Comparison of ENCODE assay signal across 8 cellular contexts in genomic region chr15:66803182-66803729, GRCh38.
A peak's percentile ranks its signal among the peaks of the same experiment; 100 is the strongest.
DNase-seq lines count a peak whose midpoint lies in the region; ATAC-seq and TF ChIP-seq lines count a peak whose summit lies in the region.

No MANE protein-coding gene starts in this region.

- H4K8ac ChIP-seq in H9 (replicated peaks; ENCODE audit: insufficient read length, low read depth, low read length), result no peak overlapping the region

- H4K91ac ChIP-seq in H9 (ENCODE audit: insufficient read length, low read depth, low read length), result no peak overlapping the region

- H3K9ac ChIP-seq in H9 (ENCODE audit: extremely low read depth, insufficient read length, low read length), result no peak overlapping the region

- H3K4me1 Mint-ChIP-seq in H9, result peaks cover 25 to 28% of the 10 kb centered on the region in 2 experiments
- H3K4me1 Mint-ChIP-seq in activated CD8-positive, alpha-beta T cell treated with anti-CD3 and anti-CD28 coated beads for 36 hours (ENCODE audit: low read depth), result no peaks in the 10 kb centered on the region

- no peak overlapping the region for H2BK5ac ChIP-seq in H9 (ENCODE audit: insufficient read length, low read length)

- H3K56ac ChIP-seq in H9 (ENCODE audit: insufficient read length, low read depth, low read length), result no peak overlapping the region

- peak overlapping the region; percentile 89 for H3K18ac ChIP-seq in H9 (ENCODE audit: insufficient read length, low read depth, low read length)

- H3T11ph ChIP-seq in H9 (ENCODE audit: low read length), result no peak overlapping the region

- peak overlapping the region in 2 of 3 experiments; percentile 39 to 81; a peak in 1 of 7 replicates for H3K27ac Mint-ChIP-seq in H9
- H3K27ac Mint-ChIP-seq in activated CD8-positive, alpha-beta T cell treated with anti-CD3 and anti-CD28 coated beads for 36 hours, result no peak overlapping the region

- H3K79me1 ChIP-seq in H9 (ENCODE audit: insufficient read depth, low read depth, low read length, poor library complexity, severe bottlenecking), result no peaks in the 10 kb centered on the region

- H3K27me3 Mint-ChIP-seq in H9 (ENCODE audit: low read depth), result 0 out of 2 replicates have a peak, but pooled peaks cover 1% of the 10 kb centered on the region
- H3K27me3 Mint-ChIP-seq in activated CD8-positive, alpha-beta T cell treated with anti-CD3 and anti-CD28 coated beads for 36 hours, result peaks cover 2% of the 10 kb centered on the region

- no peak overlapping the region for H3K4ac ChIP-seq in H9 (ENCODE audit: low read depth, low read length)

- H3K4me2 ChIP-seq in H9 (ENCODE audit: insufficient read depth, insufficient read length, low read length) (no peak overlapping the region), osteoblast (ENCODE audit: insufficient read depth, low read length) (peak overlapping the region; percentile 73)

- H3K27ac ChIP-seq in H9 (ENCODE audit: insufficient read length, low read depth, low read length) (no peak overlapping the region), osteoblast (ENCODE audit: low read depth, low read length) (peak overlapping the region; percentile 96)

- no peaks in the 10 kb centered on the region for H3K23me2 ChIP-seq in H9 (ENCODE audit: insufficient read length, low read depth, low read length, poor library complexity, severe bottlenecking)

- H2BK15ac ChIP-seq in H9 (ENCODE audit: low read depth, low read length), result no peak overlapping the region

- POLR2A ChIA-PET in activated CD8-positive, alpha-beta T cell treated with anti-CD3 and anti-CD28 coated beads for 36 hours (lab: Charles Lee), result no interaction called here

- H3K9me3 ChIP-seq in H9 (ENCODE audit: control insufficient read depth, low read depth, low read length) (no peaks in the 10 kb centered on the region), osteoblast (ENCODE audit: low read depth, low read length) (no peaks in the 10 kb centered on the region)

- CTCF ChIA-PET in activated CD8-positive, alpha-beta T cell treated with anti-CD3 and anti-CD28 coated beads for 36 hours (lab: Charles Lee), result interaction anchor here (2.0 kb wide), 1 partner anchor 48 kb away, joined by 6 read pairs; no protein-coding TSS in a partner anchor

- H2AFZ ChIP-seq in H9 (ENCODE audit: low read length), result no peak overlapping the region
- no peak overlapping the region for H2AFZ ChIP-seq in osteoblast (ENCODE audit: low read length)

- H3K4me3 ChIP-seq in fibroblast of the aortic adventitia (ENCODE audit: low read depth, low read length) (no peak overlapping the region), osteoblast (ENCODE audit: insufficient read depth, low read length) (peak overlapping the region; percentile 43)

- H3K9me3 Mint-ChIP-seq in H9, result peaks cover 0 to 3% of the 10 kb centered on the region in 2 experiments; a peak in 1 of 5 replicates
- no peaks in the 10 kb centered on the region for H3K9me3 Mint-ChIP-seq in activated CD8-positive, alpha-beta T cell treated with anti-CD3 and anti-CD28 coated beads for 36 hours

- no peak overlapping the region for H2BK20ac ChIP-seq in H9 (ENCODE audit: low read depth, low read length, poor library complexity, severe bottlenecking)

- no peak overlapping the region for H2AK5ac ChIP-seq in H9 (ENCODE audit: insufficient read length, low read length)

- ATAC-seq in activated CD8-positive, alpha-beta T cell treated with anti-CD3 and anti-CD28 coated beads for 36 hours, result no peak

- H3K23ac ChIP-seq in H9 (ENCODE audit: insufficient read length, low read depth, low read length), result no peak overlapping the region

- H3K4me1 ChIP-seq in H9 (ENCODE audit: insufficient read depth, low read length) (no peaks in the 10 kb centered on the region), osteoblast (ENCODE audit: insufficient read depth, low read length) (peaks cover 63% of the 10 kb centered on the region)

- DNase-seq in H9 (peak; percentile 88), SW 1271 (lab: John Stamatoyannopoulos, UW) (peak; percentile 93 to 97), fibroblast of the aortic adventitia (ENCODE audit: low read depth) (peak; percentile 98), osteoblast (ENCODE audit: insufficient read length, low spot score, missing footprints) (peak; percentile 98), hippocampal formation (lab: John Stamatoyannopoulos, UW) (no peak), globus pallidus (ENCODE audit: low spot score) (no peak)
- no peak for DNase-seq in activated CD8-positive, alpha-beta T cell treated with anti-CD3 and anti-CD28 coated beads for 36 hours
- DNase-seq in stimulated activated CD4-positive, alpha-beta T cell treated with anti-CD3 and anti-CD28 coated beads, Interleukin-12 subunit alpha, Interleukin-12 subunit beta, amount 100 ng/mL, for 4 hours, result no peak

- no CpG with 5 or more reads among the region's 12 CpGs for WGBS in H9 (ENCODE audit: extremely low coverage, insufficient read length, low lambda C conversion rate)

- H3K79me2 ChIP-seq in H9 (ENCODE audit: insufficient read depth, low read length) (no peaks in the 10 kb centered on the region), osteoblast (ENCODE audit: insufficient read depth, low read length) (no peaks in the 10 kb centered on the region)

- H2BK12ac ChIP-seq in H9 (ENCODE audit: insufficient read length, low read depth, low read length), result no peak overlapping the region

- H3K14ac ChIP-seq in H9 (ENCODE audit: insufficient read depth, low read length), result peak overlapping the region; percentile 52; the same call in 1 of the 2 replicates

- no peak overlapping the region for H3K4me3 Mint-ChIP-seq in H9
- H3K4me3 Mint-ChIP-seq in activated CD8-positive, alpha-beta T cell treated with anti-CD3 and anti-CD28 coated beads for 36 hours, result no peak overlapping the region

- H3K36me3 ChIP-seq in osteoblast (ENCODE audit: insufficient read depth, low read length), result no peaks in the 10 kb centered on the region

- no peak overlapping the region for H4K5ac ChIP-seq in H9 (ENCODE audit: insufficient read length, low read depth, low read length)

- intact Hi-C loops in activated CD8-positive, alpha-beta T cell treated with anti-CD3 and anti-CD28 coated beads for 36 hours (cut with micrococcal nuclease), result no loop called here

- TF ChIP-seq CTCF in H9 (conservative IDR thresholded peaks at IDR 0.05), result no peak
- no peak for TF ChIP-seq CTCF in fibroblast of the aortic adventitia (IDR thresholded peaks at IDR 0.05; ENCODE audit: insufficient read depth, low read length)
- no peak for TF ChIP-seq CTCF in osteoblast (IDR thresholded peaks at IDR 0.05; ENCODE audit: extremely low read depth, low read depth, low read length)
- no peak for TF ChIP-seq CTCF in activated CD8-positive, alpha-beta T cell treated with anti-CD3 and anti-CD28 coated beads for 36 hours (IDR thresholded peaks at IDR 0.05)

- H2BK120ac ChIP-seq in H9 (ENCODE audit: low read depth, low read length, poor library complexity, severe bottlenecking), result no peak overlapping the region

- no peaks in the 10 kb centered on the region for H4K20me1 ChIP-seq in H9 (ENCODE audit: control insufficient read depth, insufficient read depth, insufficient read length)
- no peaks in the 10 kb centered on the region for H4K20me1 ChIP-seq in osteoblast (ENCODE audit: insufficient read depth, low read length)

- no peaks in the 10 kb centered on the region for H3K36me3 Mint-ChIP-seq in H9 (ENCODE audit: insufficient read depth in 1 of 3, low read depth in 3 of 3)
- H3K36me3 Mint-ChIP-seq in activated CD8-positive, alpha-beta T cell treated with anti-CD3 and anti-CD28 coated beads for 36 hours (ENCODE audit: low read depth), result no peaks in the 10 kb centered on the region

- no peaks in the 10 kb centered on the region for H3K27me3 ChIP-seq in H9 (ENCODE audit: insufficient read depth, low read length)
- H3K27me3 ChIP-seq in osteoblast (ENCODE audit: insufficient read depth, low read length), result no peaks in the 10 kb centered on the region

Comparison
In these comparisons a context has a peak if more than half of its experiments do, and no peak if none do; other contexts are left out.
1. DNase-seq: peak in H9 (single experiment), SW 1271 (2 of 2), fibroblast of the aortic adventitia (single experiment) and osteoblast (single experiment); none in activated CD8-positive, alpha-beta T cell treated with anti-CD3 and anti-CD28 coated beads for 36 hours (single experiment), hippocampal formation (0 of 2), stimulated activated CD4-positive, alpha-beta T cell treated with anti-CD3 and anti-CD28 coated beads, Interleukin-12 subunit alpha, Interleukin-12 subunit beta, amount 100 ng/mL, for 4 hours (single experiment) and globus pallidus (single experiment).